In genomic region chr6:3227363-3228045, GRCh38 we compare ENCODE assay signal across 8 cellular contexts. TPM values are rescaled to one million over a fixed set of nuclear protein-coding genes. Genes with fewer than 3 reads are reported as not detected.
DNase-seq lines count a peak whose midpoint lies in the region; ATAC-seq lines count a peak whose summit lies in the region.

TUBB2B (minus strand) TSS chr6:3227653; CDS start chr6:3227543, 110 bp downstream.

- H3K9me3 ChIP-seq in CD8-positive, alpha-beta memory T cell (ENCODE audit: low read length): no peaks in the 10 kb centered on the region
- H3K9me3 ChIP-seq in HUES48 (ENCODE audit: control insufficient read depth, insufficient read depth, low read length): no peaks in the 10 kb centered on the region
- H3K9me3 ChIP-seq in endocrine pancreas (ENCODE audit: control insufficient read depth, low read length): no peaks in the 10 kb centered on the region
- no peaks in the 10 kb centered on the region for H3K9me3 ChIP-seq in mucosa of stomach (ENCODE audit: control insufficient read depth, low read length)

- peaks cover 37 to 53% (median 52%) of the 10 kb centered on the region in 3 donors for H3K4me1 Mint-ChIP-seq in CD8-positive, alpha-beta memory T cell

- CTCF ChIA-PET in CD8-positive, alpha-beta memory T cell (lab: Charles Lee): interaction anchor here (1.1 kb wide), 1 partner anchor 65 kb away, joined by 5 read pairs; no protein-coding TSS in a partner anchor

- no peak within 1 kb of the TSS for H3K27ac Mint-ChIP-seq in CD8-positive, alpha-beta memory T cell

- peaks cover 66 to 67% of the 10 kb centered on the region in 2 donors for H3K27me3 Mint-ChIP-seq in CD8-positive, alpha-beta memory T cell

- no peaks in the 10 kb centered on the region for H3K36me3 Mint-ChIP-seq in CD8-positive, alpha-beta memory T cell

- peak within 1 kb of the TSS; percentile 30 to 96 (median 76) for H3K4me3 Mint-ChIP-seq in CD8-positive, alpha-beta memory T cell

- peaks cover 58% of the 10 kb centered on the region for H3K4me1 ChIP-seq in CD8-positive, alpha-beta memory T cell (ENCODE audit: insufficient read depth, low read length)
- peaks cover 26% of the 10 kb centered on the region for H3K4me1 ChIP-seq in HUES48 (ENCODE audit: control insufficient read depth, insufficient read depth, low read length)
- H3K4me1 ChIP-seq in endocrine pancreas (ENCODE audit: control insufficient read depth, insufficient read depth, low read length): no peaks in the 10 kb centered on the region
- peaks cover 53% of the 10 kb centered on the region for H3K4me1 ChIP-seq in mucosa of stomach (ENCODE audit: control insufficient read depth, insufficient read depth, low read length)

- H3K27me3 ChIP-seq in CD8-positive, alpha-beta memory T cell (ENCODE audit: insufficient read depth, low read length, poor library complexity, severe bottlenecking): peaks cover 61% of the 10 kb centered on the region
- H3K27me3 ChIP-seq in HUES48 (ENCODE audit: control insufficient read depth, insufficient read depth, low read length): peaks cover 33% of the 10 kb centered on the region
- H3K27me3 ChIP-seq in endocrine pancreas (ENCODE audit: control insufficient read depth, insufficient read depth, low read length): no peaks in the 10 kb centered on the region
- H3K27me3 ChIP-seq in mucosa of stomach (ENCODE audit: control insufficient read depth, insufficient read depth, low read length): peaks cover 69% of the 10 kb centered on the region

- no peak for ATAC-seq in GM21447 (IDR thresholded peaks at IDR 0.05; ENCODE audit: unreplicated experiment)
- no peak for ATAC-seq in HG03378 (IDR thresholded peaks at IDR 0.05; ENCODE audit: unreplicated experiment)

- peak within 1 kb of the TSS; percentile 84 for H3K9ac ChIP-seq in HUES48 (ENCODE audit: low read depth, low read length)
- peak within 1 kb of the TSS; percentile 57 for H3K9ac ChIP-seq in endocrine pancreas (ENCODE audit: control insufficient read depth, insufficient read depth, low read length)
- H3K9ac ChIP-seq in mucosa of stomach (ENCODE audit: low read length): peak within 1 kb of the TSS; percentile 42

- POLR2A ChIA-PET in CD8-positive, alpha-beta memory T cell (lab: Charles Lee): no interaction called here

- no peak within 1 kb of the TSS for H3K27ac ChIP-seq in CD8-positive, alpha-beta memory T cell (ENCODE audit: low read depth, low read length)
- peak within 1 kb of the TSS; percentile 89 for H3K27ac ChIP-seq in HUES48 (ENCODE audit: low read depth, low read length)

- H3K9me3 Mint-ChIP-seq in CD8-positive, alpha-beta memory T cell: peaks cover 0 to 3% (median 0%) of the 10 kb centered on the region in 5 donors

- no peaks in the 10 kb centered on the region for H3K36me3 ChIP-seq in CD8-positive, alpha-beta memory T cell (ENCODE audit: insufficient read depth, low read length)
- H3K36me3 ChIP-seq in HUES48 (ENCODE audit: control insufficient read depth, insufficient read depth, low read length) (peaks cover 23% of the 10 kb centered on the region), endocrine pancreas (ENCODE audit: control insufficient read depth, insufficient read depth, low read length) (no peaks in the 10 kb centered on the region), mucosa of stomach (ENCODE audit: control insufficient read depth, insufficient read depth, low read length) (no peaks in the 10 kb centered on the region)

- DNase-seq in CD8-positive, alpha-beta memory T cell: no peak
- peak; percentile 55 for DNase-seq in OCI-M2 (lab: John Stamatoyannopoulos, UW; ENCODE audit: unreplicated experiment)
- no peak for DNase-seq in GDM1 (lab: John Stamatoyannopoulos, UW)

- peak within 1 kb of the TSS; percentile 37 for H3K4me3 ChIP-seq in CD8-positive, alpha-beta memory T cell (ENCODE audit: low read length)
- peak within 1 kb of the TSS; percentile 92 for H3K4me3 ChIP-seq in HUES48 (ENCODE audit: low read depth, low read length)
- H3K4me3 ChIP-seq in endocrine pancreas (ENCODE audit: control insufficient read depth, insufficient read depth, low read length): peak within 1 kb of the TSS; percentile 45
- peak within 1 kb of the TSS; percentile 36 for H3K4me3 ChIP-seq in mucosa of stomach (ENCODE audit: low read length)

RNA-seq across cellular contexts. Expression of gene TUBB2B, which starts in this region (rescaled TPM):
- total RNA-seq in CD8-positive, alpha-beta memory T cell: under 1 TPM in 1 of 2 experiments, not detected in 1; 0.13 TPM
- polyA plus RNA-seq in CD8-positive, alpha-beta memory T cell: 0.59 TPM

Comparison
In these comparisons a context has a peak if more than half of its experiments do, and no peak if none do; other contexts are left out.
1. H3K4me3 ChIP-seq: peak in every context shown above with its lines; median percentile 92 in HUES48; 45 in endocrine pancreas; 37 in CD8-positive, alpha-beta memory T cell; 36 in mucosa of stomach.